ENCODE assay signal across 8 cellular contexts in genomic region chr2:231530099-231531085, GRCh38. TPM values are rescaled to one million over a fixed set of nuclear protein-coding genes. Genes with fewer than 3 reads are reported as not detected.
DNase-seq lines count a peak whose midpoint lies in the region; FAIRE-seq and TF ChIP-seq lines count a peak whose summit lies in the region.

Gene NMUR1, minus strand, starts transcription at chr2:231530445. Its CDS starts 84 bp downstream, at chr2:231530361.

- peak; percentile 82 for DNase-seq in GM12892 (ENCODE audit: insufficient read length)
- DNase-seq in activated CD4-positive, alpha-beta T cell treated with anti-CD3 and anti-CD28 coated beads for 4 hours = peak; percentile 60 to 64
- DNase-seq in dermis blood vessel endothelial cell = peak; percentile 68
- DNase-seq in mesothelial cell of epicardium (ENCODE audit: low spot score in 2 of 2, unreplicated experiment in 2 of 2) = peak; percentile 47 to 64
- DNase-seq in stimulated activated CD8-positive, alpha-beta memory T cell treated with anti-CD3 and anti-CD28 coated beads, Interleukin-2, amount 100 ng/mL, for 48 hours (ENCODE audit: low read depth in 2 of 2) = peak; percentile 54 to 70
- no peak for DNase-seq in NCI-H2029 (lab: John Stamatoyannopoulos, UW)
- DNase-seq in NCI-H2171 treated with DMSO at 0.1 percent for 48 hours (lab: John Stamatoyannopoulos, UW) = no peak

- no peak within 1 kb of the TSS for H3K27ac ChIP-seq in HUES64 (ENCODE audit: low read depth, low read length)

- no peak within 1 kb of the TSS for H3K9ac ChIP-seq in HUES64 (ENCODE audit: low read depth, low read length)

- no peak within 1 kb of the TSS for H3K27ac Mint-ChIP-seq in mesothelial cell of epicardium

- TF ChIP-seq CTCF in mesothelial cell of epicardium (IDR thresholded peaks at IDR 0.05; ENCODE audit: unreplicated experiment) = peak; percentile 75

- no peaks in the 10 kb centered on the region for H3K36me3 ChIP-seq in HUES64 (ENCODE audit: insufficient read depth, low read length)

- no peaks in the 10 kb centered on the region for H3K9me3 ChIP-seq in HUES64 (ENCODE audit: insufficient read depth, low read depth, low read length)

- peak within 1 kb of the TSS; percentile 45 for H3K4me3 ChIP-seq in HUES64 (ENCODE audit: low read length)

- no peaks in the 10 kb centered on the region for H3K9me3 Mint-ChIP-seq in mesothelial cell of epicardium

- WGBS in HUES64 = 18% methylated on average over 87 of the region's 87 CpGs

- 0 out of 2 replicates have a peak, but pooled peaks cover 3% of the 10 kb centered on the region for H3K4me1 ChIP-seq in HUES64 (ENCODE audit: insufficient read depth, low read length)

- H3K36me3 Mint-ChIP-seq in mesothelial cell of epicardium = no peaks in the 10 kb centered on the region

- TF ChIP-seq POLR2A in GM12892 (IDR thresholded peaks at IDR 0.05; ENCODE audit: low read depth, low read length) = no peak

- peak within 1 kb of the TSS; percentile 34 for H3K4me3 Mint-ChIP-seq in mesothelial cell of epicardium

- peaks cover 33% of the 10 kb centered on the region for H3K27me3 Mint-ChIP-seq in mesothelial cell of epicardium (ENCODE audit: low read depth)

- no peaks in the 10 kb centered on the region for H3K4me1 Mint-ChIP-seq in mesothelial cell of epicardium

- peak; percentile 97 for FAIRE-seq in GM12892 (lab: Jason Lieb, UNC)

- peaks cover 25% of the 10 kb centered on the region for H3K27me3 ChIP-seq in HUES64 (ENCODE audit: insufficient read depth, low read length)

RNA-seq across cellular contexts. Expression of gene NMUR1, which starts in this region (rescaled TPM):
- polyA plus RNA-seq in GM12892 (2012; ENCODE audit: missing spikeins) = 0.19 TPM
- 0.10 TPM for polyA plus RNA-seq in HUES64 (2013, experiment 1 of 2)
- 0.13 TPM for polyA plus RNA-seq in HUES64 (2013, experiment 2 of 2)
- total RNA-seq in dermis blood vessel endothelial cell (under 0.01 and 0.05 TPM in 2 replicates), mesothelial cell of epicardium (0.09 to 0.13 TPM in 2 of 3 replicates, not detected in the other)

Comparison
In these comparisons a context has a peak if more than half of its experiments do, and no peak if none do; other contexts are left out.
1. Peak in DNase-seq in dermis blood vessel endothelial cell; RNA of the gene not detected or under 1 TPM.
2. Peak in DNase-seq in mesothelial cell of epicardium; RNA of the gene not detected or under 1 TPM.
3. DNase-seq: peak in GM12892 (single experiment), activated CD4-positive, alpha-beta T cell treated with anti-CD3 and anti-CD28 coated beads for 4 hours (2 of 2) and stimulated activated CD8-positive, alpha-beta memory T cell treated with anti-CD3 and anti-CD28 coated beads, Interleukin-2, amount 100 ng/mL, for 48 hours (2 of 2); none in NCI-H2029 (single experiment) and NCI-H2171 treated with DMSO at 0.1 percent for 48 hours (single experiment).